In the genomic region with DNA sequence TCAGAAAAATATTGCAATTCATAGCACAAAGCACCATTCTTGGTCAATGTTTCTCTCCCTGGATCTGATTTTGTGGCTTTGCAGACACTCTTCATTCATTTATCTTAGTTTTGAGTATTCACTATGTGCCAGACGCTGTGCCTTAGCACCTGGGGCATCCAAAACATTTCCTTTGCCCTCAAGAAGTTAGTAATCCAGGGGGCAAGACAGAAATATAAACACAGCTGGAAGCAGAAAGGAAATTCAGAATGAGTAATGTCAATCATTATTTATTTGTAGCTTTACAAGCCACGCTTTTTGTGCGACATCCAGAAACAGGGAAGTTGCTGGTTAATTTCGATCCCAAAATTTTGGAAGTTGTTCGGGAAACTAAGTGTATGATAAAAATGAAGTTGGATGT, we compare ENCODE assay signal across 1 cellular context.
TF ChIP-seq lines count a peak whose summit lies in the region.

No MANE protein-coding gene starts in this region.

TF ChIP-seq in endothelial cell of umbilical vein, 7 proteins besides CTCF, POLR2A, EP300 and RAD21:
- TF ChIP-seq, protein P1, sequence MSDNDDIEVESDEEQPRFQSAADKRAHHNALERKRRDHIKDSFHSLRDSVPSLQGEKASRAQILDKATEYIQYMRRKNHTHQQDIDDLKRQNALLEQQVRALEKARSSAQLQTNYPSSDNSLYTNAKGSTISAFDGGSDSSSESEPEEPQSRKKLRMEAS (IDR thresholded peaks at IDR 0.05; ENCODE audit: insufficient read depth, insufficient read length): no peak
- TF ChIP-seq POLR2AphosphoS5 (IDR thresholded peaks at IDR 0.05; ENCODE audit: insufficient read depth, low read depth, low read length) (peak; percentile 84), GATA2 (IDR thresholded peaks at IDR 0.05; ENCODE audit: insufficient read depth, insufficient read length, low read depth, low read length) (peak; percentile 67), FOS (IDR thresholded peaks at IDR 0.05; ENCODE audit: borderline replicate concordance, insufficient read depth, low read length) (peak; percentile 71), EZH2 (IDR thresholded peaks at IDR 0.05; ENCODE audit: borderline replicate concordance, low read depth, low read length, severe bottlenecking) (no peak), JUN (IDR thresholded peaks at IDR 0.05; ENCODE audit: borderline replicate concordance, insufficient read depth, insufficient read length, low read depth) (no peak)
